In the genomic region with DNA sequence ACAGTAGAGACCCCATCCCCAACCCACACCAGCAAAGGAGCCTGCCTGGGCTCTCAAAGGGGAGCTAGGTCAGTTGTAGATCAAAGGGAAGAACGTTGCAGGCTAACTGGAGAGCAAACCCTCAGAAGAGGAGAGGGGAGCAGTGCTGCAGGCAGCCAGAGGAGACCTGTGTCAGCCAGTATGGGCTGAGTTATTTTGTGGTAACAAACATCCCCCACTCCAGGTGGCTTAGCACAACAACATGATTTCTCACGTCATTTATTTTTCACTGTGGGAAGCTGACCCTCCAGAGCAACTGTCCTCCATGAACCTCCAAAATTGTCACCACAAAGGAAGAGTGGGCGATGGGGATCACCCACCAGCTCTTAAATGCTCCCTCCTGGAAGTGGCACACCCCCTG, we compare ENCODE assay signal across 15 cellular contexts. TPM values are rescaled to one million over a fixed set of nuclear protein-coding genes. Genes with fewer than 3 reads are reported as not detected.
"Had no signal": no experiment of that assay in that cellular context is flagged by ENCODE, and none has a peak within 500 bp of the region (broad histone marks: within the 10 kb centered on the region; RNA-seq: fewer than 3 reads in every experiment).

No MANE protein-coding gene starts in this region.

- ATAC-seq: foreskin keratinocyte; left colon; naive thymus-derived CD4-positive, alpha-beta T cell had no signal

- H3K9me3 ChIP-seq: neutrophil had no signal

- H3K27me3 ChIP-seq: foreskin keratinocyte, right atrium auricular region had no signal

- H3K27ac ChIP-seq: foreskin keratinocyte, neutrophil, right atrium auricular region had no signal

- H3K27ac Mint-ChIP-seq: naive thymus-derived CD4-positive, alpha-beta T cell; nephron progenitor cell had no signal

- H3K4me1 Mint-ChIP-seq: naive thymus-derived CD4-positive, alpha-beta T cell had no signal

- H3K4me3 ChIP-seq: right atrium auricular region had no signal

- H3K4me1 ChIP-seq: foreskin keratinocyte, right atrium auricular region had no signal

- H3K36me3 ChIP-seq: neutrophil, right atrium auricular region had no signal

- DNase-seq: cerebellar nuclear complex; dermis blood vessel endothelial cell; erythroblast; foreskin keratinocyte; left colon; mesendoderm; naive thymus-derived CD4-positive, alpha-beta T cell; nephron progenitor cell; small intestine; stimulated activated CD4-positive, alpha-beta T cell treated with anti-CD3 and anti-CD28 coated beads, Interleukin-12 subunit alpha, Interleukin-12 subunit beta, amount 100 ng/mL, for 4 hours; stimulated activated naive CD4-positive, alpha-beta T cell treated with Interleukin-2 at 50 U/mL for 16 hours; trophoblast cell had no signal

- H3K4me3 Mint-ChIP-seq: naive thymus-derived CD4-positive, alpha-beta T cell; nephron progenitor cell had no signal

RNA-seq across cellular contexts. Expression of gene SHANK2, which starts 19.8 kb away (rescaled TPM):
- total RNA-seq: endothelial cell of umbilical vein had no signal
- polyA plus RNA-seq: endothelial cell of umbilical vein; naive thymus-derived CD4-positive, alpha-beta T cell had no signal
